ENCODE assay signal across 24 cellular contexts in genomic region chr6:7579850-7580249, GRCh38. TPM values are rescaled to one million over a fixed set of nuclear protein-coding genes. Genes with fewer than 3 reads are reported as not detected.
"Had no signal": no experiment of that assay in that cellular context is flagged by ENCODE, and none has a peak within 500 bp of the region (broad histone marks: within the 10 kb centered on the region; RNA-seq: fewer than 3 reads in every experiment).

No MANE protein-coding gene starts in this region.

- H3K36me3 Mint-ChIP-seq: activated naive CD4-positive, alpha-beta T cell treated with anti-CD3 and anti-CD28 coated beads, Interleukin-2, amount 50 U/mL, for 72 hours had no signal

- DNase-seq: activated CD4-positive, alpha-beta T cell treated with anti-CD3 and anti-CD28 coated beads, Interleukin-2, amount 10 ng/mL, durations not matched to agents 24 days and 14 days; activated CD4-positive, alpha-beta T cell treated with anti-CD3 and anti-CD28 coated beads, Interleukin-2, amount 50 U/mL, for 48 hours; activated CD4-positive, CD25-positive, alpha-beta regulatory T cell treated with anti-CD3 and anti-CD28 coated beads, Interleukin-2, amount 50 U/mL, for 72 hours; activated CD8-positive, alpha-beta memory T cell treated with anti-CD3 and anti-CD28 coated beads for 24 hours; activated effector memory CD4-positive, alpha-beta T cell treated with anti-CD3 and anti-CD28 coated beads, Interleukin-2, amount 50 U/mL, for 16 hours; activated naive CD4-positive, alpha-beta T cell treated with Interleukin-2 at 50 U/mL for 16 hours; activated naive CD8-positive, alpha-beta T cell treated with anti-CD3 and anti-CD28 coated beads, Interleukin-2, amount 50 U/mL, for 24 hours; activated T-cell treated with anti-CD3 and anti-CD28 coated beads, Interleukin-2, amount 50 U/mL, for 4 hours; amniotic stem cell; body of pancreas; Karpas-422; NCI-H1048; NCI-H146; NCI-H187 treated with DMSO at 0.1 percent for 48 hours; NCI-H2081 treated with DMSO at 0.1 percent for 48 hours; NCI-H446; NCI-H524; PC-9; SHP77 treated with DMSO at 0.1 percent for 48 hours; T-helper 17 cell; T-helper 9 cell had no signal

- ATAC-seq: activated naive CD4-positive, alpha-beta T cell treated with anti-CD3 and anti-CD28 coated beads, Interleukin-2, amount 50 U/mL, for 72 hours; activated naive CD8-positive, alpha-beta T cell treated with anti-CD3 and anti-CD28 coated beads, Interleukin-2, amount 50 U/mL, for 24 hours; activated T-cell treated with anti-CD3 and anti-CD28 coated beads, Interleukin-2, amount 50 U/mL, for 4 hours; body of pancreas; T-helper 17 cell had no signal

- H3K4me3 ChIP-seq: ascending aorta, body of pancreas, PC-9 had no signal

- H3K4me1 Mint-ChIP-seq: activated CD4-positive, alpha-beta T cell treated with anti-CD3 and anti-CD28 coated beads, Interleukin-2, amount 10 ng/mL, durations not matched to agents 24 days and 14 days; activated naive CD8-positive, alpha-beta T cell treated with anti-CD3 and anti-CD28 coated beads, Interleukin-2, amount 50 U/mL, for 24 hours; central memory CD8-positive, alpha-beta T cell; T-helper 17 cell had no signal

- H3K27ac Mint-ChIP-seq: activated CD4-positive, alpha-beta T cell treated with anti-CD3 and anti-CD28 coated beads, Interleukin-2, amount 10 ng/mL, durations not matched to agents 24 days and 14 days; activated naive CD4-positive, alpha-beta T cell treated with anti-CD3 and anti-CD28 coated beads, Interleukin-2, amount 50 U/mL, for 72 hours; activated naive CD8-positive, alpha-beta T cell treated with anti-CD3 and anti-CD28 coated beads, Interleukin-2, amount 50 U/mL, for 24 hours; T-helper 17 cell had no signal

- H3K9me3 Mint-ChIP-seq: activated CD4-positive, alpha-beta T cell treated with anti-CD3 and anti-CD28 coated beads, Interleukin-2, amount 10 ng/mL, durations not matched to agents 24 days and 14 days; activated naive CD4-positive, alpha-beta T cell treated with anti-CD3 and anti-CD28 coated beads, Interleukin-2, amount 50 U/mL, for 72 hours; activated naive CD8-positive, alpha-beta T cell treated with anti-CD3 and anti-CD28 coated beads, Interleukin-2, amount 50 U/mL, for 24 hours; activated T-cell treated with anti-CD3 and anti-CD28 coated beads, Interleukin-2, amount 50 U/mL, for 4 hours; central memory CD8-positive, alpha-beta T cell had no signal

- H3K9me3 ChIP-seq: ascending aorta, body of pancreas had no signal

- H3K4me1 ChIP-seq: ascending aorta, body of pancreas had no signal

- H3K36me3 ChIP-seq: ascending aorta had no signal

- H3K4me3 Mint-ChIP-seq: activated CD4-positive, alpha-beta T cell treated with anti-CD3 and anti-CD28 coated beads, Interleukin-2, amount 10 ng/mL, durations not matched to agents 24 days and 14 days; activated naive CD8-positive, alpha-beta T cell treated with anti-CD3 and anti-CD28 coated beads, Interleukin-2, amount 50 U/mL, for 24 hours; activated T-cell treated with anti-CD3 and anti-CD28 coated beads, Interleukin-2, amount 50 U/mL, for 4 hours; central memory CD8-positive, alpha-beta T cell; T-helper 17 cell had no signal

- H3K27me3 ChIP-seq: ascending aorta, body of pancreas had no signal

RNA-seq across cellular contexts. Expression of gene DSP, which starts 38.4 kb away (rescaled TPM):
- total RNA-seq: activated CD4-positive, alpha-beta T cell treated with anti-CD3 and anti-CD28 coated beads, Interleukin-2, amount 10 ng/mL, durations not matched to agents 24 days and 14 days had no signal
